1 cellular context compared by ENCODE assay signal in the genomic region with DNA sequence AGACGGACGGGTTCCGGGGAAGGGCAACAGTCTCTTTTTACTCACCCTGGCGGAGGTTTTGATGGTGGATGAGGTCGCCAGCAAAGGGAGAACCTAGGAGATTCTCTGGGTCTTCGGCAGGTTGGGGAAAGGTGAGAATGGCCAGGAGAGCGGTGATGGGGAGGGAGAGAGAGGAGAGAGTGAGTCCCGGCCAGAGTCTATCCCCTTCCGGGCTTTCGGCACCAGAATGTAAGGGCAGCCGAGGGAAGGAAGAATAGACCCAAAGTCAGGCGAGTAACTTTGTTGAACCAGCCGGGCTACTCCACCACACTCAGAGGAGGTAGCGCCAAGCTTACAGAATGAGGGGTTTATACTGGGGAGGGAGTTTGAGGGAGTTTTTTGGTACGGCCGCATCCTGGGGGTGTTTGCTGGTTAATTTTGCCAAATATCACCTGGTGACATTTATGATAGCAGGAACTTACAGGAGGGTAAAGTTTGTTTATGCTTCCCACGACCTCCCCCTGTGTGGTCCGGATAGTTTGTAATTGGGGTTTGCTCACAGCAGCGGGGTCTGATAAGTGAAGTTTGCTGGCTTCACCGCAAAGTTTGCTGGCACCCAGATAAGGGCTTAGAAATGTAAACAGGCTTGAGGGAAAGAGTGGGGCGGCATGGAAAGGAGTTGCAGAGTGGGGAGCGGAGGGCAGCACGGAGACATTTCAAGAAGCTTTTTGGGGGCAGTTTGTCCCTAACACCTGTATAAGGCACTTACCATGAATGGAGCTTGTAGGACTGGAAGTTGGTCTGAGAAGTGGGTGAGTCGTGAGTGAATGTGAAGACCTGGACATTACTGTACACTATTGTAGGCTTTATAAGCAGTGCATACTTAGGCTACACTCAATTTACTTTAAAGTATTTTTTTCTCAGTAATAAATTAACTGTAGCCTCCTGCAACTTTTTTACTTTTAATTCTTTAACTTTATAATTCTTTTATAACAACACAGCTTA.
TF ChIP-seq lines count a peak whose summit lies in the region.

No MANE protein-coding gene starts in this region.

TF ChIP-seq in K562, 482 proteins besides CTCF, POLR2A, EP300 and RAD21 (continued from another document and continues in another):
- TF ChIP-seq, protein P1, sequence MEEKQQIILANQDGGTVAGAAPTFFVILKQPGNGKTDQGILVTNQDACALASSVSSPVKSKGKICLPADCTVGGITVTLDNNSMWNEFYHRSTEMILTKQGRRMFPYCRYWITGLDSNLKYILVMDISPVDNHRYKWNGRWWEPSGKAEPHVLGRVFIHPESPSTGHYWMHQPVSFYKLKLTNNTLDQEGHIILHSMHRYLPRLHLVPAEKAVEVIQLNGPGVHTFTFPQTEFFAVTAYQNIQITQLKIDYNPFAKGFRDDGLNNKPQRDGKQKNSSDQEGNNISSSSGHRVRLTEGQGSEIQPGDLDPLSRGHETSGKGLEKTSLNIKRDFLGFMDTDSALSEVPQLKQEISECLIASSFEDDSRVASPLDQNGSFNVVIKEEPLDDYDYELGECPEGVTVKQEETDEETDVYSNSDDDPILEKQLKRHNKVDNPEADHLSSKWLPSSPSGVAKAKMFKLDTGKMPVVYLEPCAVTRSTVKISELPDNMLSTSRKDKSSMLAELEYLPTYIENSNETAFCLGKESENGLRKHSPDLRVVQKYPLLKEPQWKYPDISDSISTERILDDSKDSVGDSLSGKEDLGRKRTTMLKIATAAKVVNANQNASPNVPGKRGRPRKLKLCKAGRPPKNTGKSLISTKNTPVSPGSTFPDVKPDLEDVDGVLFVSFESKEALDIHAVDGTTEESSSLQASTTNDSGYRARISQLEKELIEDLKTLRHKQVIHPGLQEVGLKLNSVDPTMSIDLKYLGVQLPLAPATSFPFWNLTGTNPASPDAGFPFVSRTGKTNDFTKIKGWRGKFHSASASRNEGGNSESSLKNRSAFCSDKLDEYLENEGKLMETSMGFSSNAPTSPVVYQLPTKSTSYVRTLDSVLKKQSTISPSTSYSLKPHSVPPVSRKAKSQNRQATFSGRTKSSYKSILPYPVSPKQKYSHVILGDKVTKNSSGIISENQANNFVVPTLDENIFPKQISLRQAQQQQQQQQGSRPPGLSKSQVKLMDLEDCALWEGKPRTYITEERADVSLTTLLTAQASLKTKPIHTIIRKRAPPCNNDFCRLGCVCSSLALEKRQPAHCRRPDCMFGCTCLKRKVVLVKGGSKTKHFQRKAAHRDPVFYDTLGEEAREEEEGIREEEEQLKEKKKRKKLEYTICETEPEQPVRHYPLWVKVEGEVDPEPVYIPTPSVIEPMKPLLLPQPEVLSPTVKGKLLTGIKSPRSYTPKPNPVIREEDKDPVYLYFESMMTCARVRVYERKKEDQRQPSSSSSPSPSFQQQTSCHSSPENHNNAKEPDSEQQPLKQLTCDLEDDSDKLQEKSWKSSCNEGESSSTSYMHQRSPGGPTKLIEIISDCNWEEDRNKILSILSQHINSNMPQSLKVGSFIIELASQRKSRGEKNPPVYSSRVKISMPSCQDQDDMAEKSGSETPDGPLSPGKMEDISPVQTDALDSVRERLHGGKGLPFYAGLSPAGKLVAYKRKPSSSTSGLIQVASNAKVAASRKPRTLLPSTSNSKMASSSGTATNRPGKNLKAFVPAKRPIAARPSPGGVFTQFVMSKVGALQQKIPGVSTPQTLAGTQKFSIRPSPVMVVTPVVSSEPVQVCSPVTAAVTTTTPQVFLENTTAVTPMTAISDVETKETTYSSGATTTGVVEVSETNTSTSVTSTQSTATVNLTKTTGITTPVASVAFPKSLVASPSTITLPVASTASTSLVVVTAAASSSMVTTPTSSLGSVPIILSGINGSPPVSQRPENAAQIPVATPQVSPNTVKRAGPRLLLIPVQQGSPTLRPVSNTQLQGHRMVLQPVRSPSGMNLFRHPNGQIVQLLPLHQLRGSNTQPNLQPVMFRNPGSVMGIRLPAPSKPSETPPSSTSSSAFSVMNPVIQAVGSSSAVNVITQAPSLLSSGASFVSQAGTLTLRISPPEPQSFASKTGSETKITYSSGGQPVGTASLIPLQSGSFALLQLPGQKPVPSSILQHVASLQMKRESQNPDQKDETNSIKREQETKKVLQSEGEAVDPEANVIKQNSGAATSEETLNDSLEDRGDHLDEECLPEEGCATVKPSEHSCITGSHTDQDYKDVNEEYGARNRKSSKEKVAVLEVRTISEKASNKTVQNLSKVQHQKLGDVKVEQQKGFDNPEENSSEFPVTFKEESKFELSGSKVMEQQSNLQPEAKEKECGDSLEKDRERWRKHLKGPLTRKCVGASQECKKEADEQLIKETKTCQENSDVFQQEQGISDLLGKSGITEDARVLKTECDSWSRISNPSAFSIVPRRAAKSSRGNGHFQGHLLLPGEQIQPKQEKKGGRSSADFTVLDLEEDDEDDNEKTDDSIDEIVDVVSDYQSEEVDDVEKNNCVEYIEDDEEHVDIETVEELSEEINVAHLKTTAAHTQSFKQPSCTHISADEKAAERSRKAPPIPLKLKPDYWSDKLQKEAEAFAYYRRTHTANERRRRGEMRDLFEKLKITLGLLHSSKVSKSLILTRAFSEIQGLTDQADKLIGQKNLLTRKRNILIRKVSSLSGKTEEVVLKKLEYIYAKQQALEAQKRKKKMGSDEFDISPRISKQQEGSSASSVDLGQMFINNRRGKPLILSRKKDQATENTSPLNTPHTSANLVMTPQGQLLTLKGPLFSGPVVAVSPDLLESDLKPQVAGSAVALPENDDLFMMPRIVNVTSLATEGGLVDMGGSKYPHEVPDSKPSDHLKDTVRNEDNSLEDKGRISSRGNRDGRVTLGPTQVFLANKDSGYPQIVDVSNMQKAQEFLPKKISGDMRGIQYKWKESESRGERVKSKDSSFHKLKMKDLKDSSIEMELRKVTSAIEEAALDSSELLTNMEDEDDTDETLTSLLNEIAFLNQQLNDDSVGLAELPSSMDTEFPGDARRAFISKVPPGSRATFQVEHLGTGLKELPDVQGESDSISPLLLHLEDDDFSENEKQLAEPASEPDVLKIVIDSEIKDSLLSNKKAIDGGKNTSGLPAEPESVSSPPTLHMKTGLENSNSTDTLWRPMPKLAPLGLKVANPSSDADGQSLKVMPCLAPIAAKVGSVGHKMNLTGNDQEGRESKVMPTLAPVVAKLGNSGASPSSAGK (IDR thresholded peaks at IDR 0.05), result 0 out of 2 replicates have a peak, but pooled peaks have one; percentile 25
- TF ChIP-seq FOXK1 (CRISPR knock-in tag; IDR thresholded peaks at IDR 0.05; ENCODE audit: borderline replicate concordance) (no peak), ZNF707 (CRISPR knock-in tag; conservative IDR thresholded peaks at IDR 0.05) (no peak), FOXJ2 (tag; IDR thresholded peaks at IDR 0.05) (peak; percentile 91), E2F3 (CRISPR knock-in tag; IDR thresholded peaks at IDR 0.05) (no peak), GTF2B (IDR thresholded peaks at IDR 0.05; ENCODE audit: extremely low read depth, insufficient read length) (no peak), STAG1 (CRISPR knock-in tag; IDR thresholded peaks at IDR 0.05; ENCODE audit: borderline replicate concordance) (no peak), KLF6 (CRISPR knock-in tag; IDR thresholded peaks at IDR 0.05; ENCODE audit: borderline replicate concordance) (no peak), ARID1B (IDR thresholded peaks at IDR 0.05) (peak; percentile 99), MCM2 (IDR thresholded peaks at IDR 0.05; ENCODE audit: low read depth) (no peak), ZSCAN32 (CRISPR knock-in tag; IDR thresholded peaks at IDR 0.05) (no peak), CBFB (CRISPR knock-in tag; IDR thresholded peaks at IDR 0.05) (peak; percentile 99), RBM25 (IDR thresholded peaks at IDR 0.05; ENCODE audit: low read depth, low read length, severe bottlenecking) (no peak), TSC22D4 (tag; IDR thresholded peaks at IDR 0.05) (no peak), CBX2 (IDR thresholded peaks at IDR 0.05; ENCODE audit: insufficient read depth, low read length, poor library complexity, severe bottlenecking) (no peak), MEF2A (IDR thresholded peaks at IDR 0.05; ENCODE audit: control insufficient read depth, low read depth, low read length) (peak; percentile 52; the same call in 1 of the 2 replicates), RERE (CRISPR knock-in tag; IDR thresholded peaks at IDR 0.05; ENCODE audit: borderline replicate concordance) (no peak), FOS (IDR thresholded peaks at IDR 0.05; ENCODE audit: extremely low read depth, insufficient read length) (no peak), ZNF274 (IDR thresholded peaks at IDR 0.05; ENCODE audit: borderline replicate concordance, low read depth, low read length) (peak; percentile 53; the same call in 1 of the 2 replicates), RREB1 (CRISPR knock-in tag; IDR thresholded peaks at IDR 0.05) (no peak)
- TF ChIP-seq, protein P2, sequence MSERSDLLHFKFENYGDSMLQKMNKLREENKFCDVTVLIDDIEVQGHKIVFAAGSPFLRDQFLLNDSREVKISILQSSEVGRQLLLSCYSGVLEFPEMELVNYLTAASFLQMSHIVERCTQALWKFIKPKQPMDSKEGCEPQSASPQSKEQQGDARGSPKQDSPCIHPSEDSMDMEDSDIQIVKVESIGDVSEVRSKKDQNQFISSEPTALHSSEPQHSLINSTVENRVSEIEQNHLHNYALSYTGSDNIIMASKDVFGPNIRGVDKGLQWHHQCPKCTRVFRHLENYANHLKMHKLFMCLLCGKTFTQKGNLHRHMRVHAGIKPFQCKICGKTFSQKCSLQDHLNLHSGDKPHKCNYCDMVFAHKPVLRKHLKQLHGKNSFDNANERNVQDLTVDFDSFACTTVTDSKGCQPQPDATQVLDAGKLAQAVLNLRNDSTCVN (CRISPR knock-in tag; IDR thresholded peaks at IDR 0.05), result peak; percentile 13; the same call in 1 of the 2 replicates
